In the genomic region with DNA sequence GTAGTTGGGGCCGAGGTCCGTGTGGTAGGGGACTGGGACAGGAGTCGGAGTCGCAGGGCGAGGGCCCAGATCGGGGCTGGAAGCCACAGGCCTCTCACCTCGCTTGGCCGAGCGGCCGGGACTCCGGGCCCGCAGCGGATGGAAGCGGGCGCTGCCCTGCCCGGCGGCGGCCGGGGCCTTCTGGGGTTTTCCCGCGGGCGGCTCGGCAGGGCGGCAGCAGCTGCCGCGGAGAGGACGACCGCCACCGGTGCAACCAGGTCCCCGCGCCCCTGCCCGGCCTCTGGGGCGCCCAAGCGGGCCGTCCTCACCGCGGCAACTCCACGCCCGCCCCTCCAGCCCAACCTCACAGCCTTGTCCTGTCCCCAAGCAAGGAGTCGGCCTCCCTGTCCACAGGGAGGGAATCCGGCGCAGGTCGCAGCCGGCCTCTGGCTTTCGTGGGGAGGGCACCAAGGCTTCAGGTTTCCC, we compare ENCODE assay signal across 1 cellular context.
TF ChIP-seq lines count a peak whose summit lies in the region.

No MANE protein-coding gene starts in this region.

TF ChIP-seq in IMR-90, 13 proteins besides CTCF, POLR2A, EP300 and RAD21:
- TF ChIP-seq BHLHE40 (IDR thresholded peaks at IDR 0.05; ENCODE audit: low read depth, low read length) (no peak), CHD1 (IDR thresholded peaks at IDR 0.05; ENCODE audit: low read depth, low read length) (no peak), CEBPB (IDR thresholded peaks at IDR 0.05; ENCODE audit: low read depth, low read length) (no peak), MAZ (IDR thresholded peaks at IDR 0.05; ENCODE audit: borderline replicate concordance, low read depth, low read length) (no peak)
